30 cellular contexts compared by ENCODE assay signal in the genomic region with DNA sequence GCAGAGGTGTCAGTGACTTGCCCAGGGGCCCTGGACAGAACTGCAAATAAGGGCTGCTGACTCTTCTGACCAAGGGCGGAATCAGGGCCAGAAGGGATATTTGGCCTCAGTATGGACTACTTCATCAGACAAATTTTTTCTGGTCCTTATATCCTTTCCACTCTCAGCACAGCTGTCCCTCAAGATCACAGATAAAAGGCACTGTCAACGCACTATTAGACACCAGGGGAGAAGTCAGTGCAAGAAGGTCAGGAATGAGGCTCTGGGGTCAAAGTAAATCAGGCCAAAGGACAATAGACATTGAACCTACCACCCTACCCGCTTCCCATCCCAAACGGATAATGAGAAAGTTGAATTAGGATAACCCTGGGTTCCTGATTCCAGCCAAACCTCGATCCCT.
"Had no signal": no experiment of that assay in that cellular context is flagged by ENCODE, and none has a peak within 500 bp of the region (broad histone marks: within the 10 kb centered on the region; RNA-seq: fewer than 3 reads in every experiment).

No MANE protein-coding gene starts in this region.

- H3K27ac Mint-ChIP-seq: activated CD4-positive, alpha-beta T cell treated with anti-CD3 and anti-CD28 coated beads for 36 hours; activated CD8-positive, alpha-beta T cell treated with anti-CD3 and anti-CD28 coated beads for 36 hours; activated naive CD8-positive, alpha-beta T cell; activated T-helper 17 cell treated with anti-CD3 and anti-CD28 coated beads, Interleukin-2, amount 50 U/mL, for 72 hours; dendritic cell treated with granulocyte-macrophage colony-stimulating factor and Interleukin-4, amounts not matched to agents 40 ng/mL and 50 ng/mL, for 4 days; endodermal cell had no signal

- H3K27me3 ChIP-seq: brain microvascular endothelial cell, dorsolateral prefrontal cortex, foreskin keratinocyte, gastrocnemius medialis had no signal

- ATAC-seq: activated CD4-positive, alpha-beta T cell treated with anti-CD3 and anti-CD28 coated beads for 36 hours; activated CD8-positive, alpha-beta T cell treated with anti-CD3 and anti-CD28 coated beads for 36 hours; activated T-cell treated with anti-CD3 and anti-CD28 coated beads, Interleukin-2, amount 50 U/mL, for 4 hours; activated T-helper 17 cell treated with anti-CD3 and anti-CD28 coated beads, Interleukin-2, amount 50 U/mL, for 72 hours; esophagus mucosa; foreskin keratinocyte; gastrocnemius medialis had no signal

- H3K9me3 ChIP-seq: gastrocnemius medialis had no signal

- H3K36me3 ChIP-seq: brain microvascular endothelial cell, gastrocnemius medialis had no signal

- H3K4me3 Mint-ChIP-seq: activated CD4-positive, alpha-beta T cell treated with anti-CD3 and anti-CD28 coated beads for 36 hours; activated CD8-positive, alpha-beta T cell treated with anti-CD3 and anti-CD28 coated beads for 36 hours; activated naive CD8-positive, alpha-beta T cell; activated T-cell treated with anti-CD3 and anti-CD28 coated beads, Interleukin-2, amount 50 U/mL, for 4 hours; activated T-helper 17 cell treated with anti-CD3 and anti-CD28 coated beads, Interleukin-2, amount 50 U/mL, for 72 hours; central memory CD8-positive, alpha-beta T cell; dendritic cell treated with granulocyte-macrophage colony-stimulating factor and Interleukin-4, amounts not matched to agents 40 ng/mL and 50 ng/mL, for 4 days; endodermal cell had no signal

- H3K27ac ChIP-seq: brain microvascular endothelial cell, coronary artery, dorsolateral prefrontal cortex, foreskin keratinocyte, gastrocnemius medialis had no signal

- H3K36me3 Mint-ChIP-seq: activated naive CD8-positive, alpha-beta T cell had no signal

- H3K4me1 Mint-ChIP-seq: activated T-helper 17 cell treated with anti-CD3 and anti-CD28 coated beads, Interleukin-2, amount 50 U/mL, for 72 hours had no signal

- H3K9me3 Mint-ChIP-seq: activated T-helper 17 cell treated with anti-CD3 and anti-CD28 coated beads, Interleukin-2, amount 50 U/mL, for 72 hours; dendritic cell treated with granulocyte-macrophage colony-stimulating factor and Interleukin-4, amounts not matched to agents 40 ng/mL and 50 ng/mL, for 4 days; endodermal cell had no signal

- FAIRE-seq: astrocyte, bronchial epithelial cell had no signal

- H3K4me3 ChIP-seq: coronary artery, dorsolateral prefrontal cortex, gastrocnemius medialis had no signal

- H3K27me3 Mint-ChIP-seq: activated CD4-positive, alpha-beta T cell treated with anti-CD3 and anti-CD28 coated beads for 36 hours; activated CD8-positive, alpha-beta T cell treated with anti-CD3 and anti-CD28 coated beads for 36 hours; activated naive CD8-positive, alpha-beta T cell; activated T-helper 17 cell treated with anti-CD3 and anti-CD28 coated beads, Interleukin-2, amount 50 U/mL, for 72 hours; central memory CD8-positive, alpha-beta T cell had no signal

- H3K4me1 ChIP-seq: foreskin keratinocyte, gastrocnemius medialis had no signal

- DNase-seq: activated CD4-positive, alpha-beta T cell treated with anti-CD3 and anti-CD28 coated beads for 36 hours; activated CD4-positive, alpha-beta T cell treated with anti-CD3 and anti-CD28 coated beads, Interleukin-2, amount 50 U/mL, for 1 hour; activated CD4-positive, alpha-beta T cell treated with anti-CD3 and anti-CD28 coated beads, Interleukin-2, amount 50 U/mL, for 48 hours; activated CD4-positive, CD25-positive, alpha-beta regulatory T cell; activated CD4-positive, CD25-positive, alpha-beta regulatory T cell treated with anti-CD3 and anti-CD28 coated beads, Interleukin-2, amount 50 U/mL, for 72 hours; activated CD8-positive, alpha-beta memory T cell treated with anti-CD3 and anti-CD28 coated beads for 24 hours; activated CD8-positive, alpha-beta T cell treated with anti-CD3 and anti-CD28 coated beads for 36 hours; activated effector memory CD4-positive, alpha-beta T cell treated with Interleukin-2 at 50 U/mL for 16 hours; activated gamma-delta T cell treated with Interleukin-2 at 50 U/mL for 16 hours; activated naive CD4-positive, alpha-beta T cell treated with anti-CD3 and anti-CD28 coated beads, Interleukin-2, amount 50 U/mL, for 16 hours; activated naive CD4-positive, alpha-beta T cell treated with Interleukin-2 at 50 U/mL for 16 hours; activated T-cell treated with anti-CD3 and anti-CD28 coated beads, Interleukin-2, amount 50 U/mL, for 4 hours; amniotic stem cell; anterior cingulate cortex; brain microvascular endothelial cell; dorsolateral prefrontal cortex; effector memory CD4-positive, alpha-beta T cell; foreskin keratinocyte; gastrocnemius medialis; glutamatergic neuron; T-helper 2 cell had no signal
